ENCODE assay signal across 19 cellular contexts in the genomic region with DNA sequence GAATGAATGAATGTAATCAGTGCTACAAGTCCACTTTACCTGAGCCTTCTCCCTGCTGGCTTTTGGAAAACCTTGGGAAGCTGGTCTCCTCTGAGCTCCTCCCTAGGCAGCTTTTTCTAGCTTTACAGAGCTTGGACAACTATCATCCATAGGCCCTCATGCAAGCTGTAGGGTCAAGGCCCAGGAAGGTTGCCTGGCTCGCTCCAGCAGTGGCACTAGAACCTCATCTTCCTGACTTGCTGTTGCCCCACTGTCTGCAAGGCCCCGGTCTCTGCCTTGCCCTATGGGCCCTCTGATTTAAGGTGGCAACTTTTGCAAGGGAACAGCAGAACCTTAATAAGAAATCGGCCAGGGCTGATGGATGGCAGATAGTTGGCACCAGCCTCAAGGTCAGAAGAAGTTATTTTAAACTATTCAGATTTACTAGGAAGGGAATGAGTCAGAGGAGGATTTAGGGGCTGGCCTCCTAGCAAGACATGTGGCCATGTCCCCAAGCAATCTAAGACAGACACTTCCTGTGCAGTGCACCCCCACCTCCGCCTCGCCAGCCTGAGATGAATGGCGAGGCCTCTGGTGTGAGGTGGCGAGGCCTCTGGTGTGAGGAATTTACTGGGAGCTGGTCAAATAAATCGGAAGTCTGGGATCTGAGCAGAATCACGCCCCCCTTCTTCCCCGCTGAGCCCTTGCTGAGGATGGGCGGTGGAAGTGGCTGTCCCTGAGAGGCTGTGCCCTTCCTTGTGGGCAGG.
DNase-seq lines count a peak whose midpoint lies in the region; ATAC-seq and TF ChIP-seq lines count a peak whose summit lies in the region.
"Had no signal": no experiment of that assay in that cellular context is flagged by ENCODE, and none has a peak within 500 bp of the region (broad histone marks: within the 10 kb centered on the region; RNA-seq: fewer than 3 reads in every experiment).

No MANE protein-coding gene starts in this region.

- H3K27ac ChIP-seq in CD8-positive, alpha-beta memory T cell (ENCODE audit: low read depth, low read length) = no peak overlapping the region
- H3K27ac ChIP-seq in CD4-positive, alpha-beta memory T cell (ENCODE audit: low read depth, low read length) = no peak overlapping the region
- H3K27ac ChIP-seq: hepatocyte, stomach, vagina had no signal

- H3K36me3 Mint-ChIP-seq in WTC11 = no peaks in the 10 kb centered on the region
- H3K36me3 Mint-ChIP-seq in CD8-positive, alpha-beta memory T cell = no peaks in the 10 kb centered on the region
- H3K36me3 Mint-ChIP-seq in CD4-positive, alpha-beta memory T cell = no peaks in the 10 kb centered on the region
- H3K36me3 Mint-ChIP-seq: activated CD8-positive, alpha-beta memory T cell treated with anti-CD3 and anti-CD28 coated beads, Interleukin-2, amount 10 ng/mL, durations not matched to agents 7 days and 5 days; CD8-positive, alpha-beta T cell had no signal

- CTCF ChIA-PET in WTC11 (lab: Charles Lee) = interaction anchor here (1.0 to 4.6 kb wide), 7 partner anchors 8 to 210 kb away, joined by 3 to 15 read pairs (median 3); no protein-coding TSS in a partner anchor
- CTCF ChIA-PET in CD8-positive, alpha-beta memory T cell (lab: Charles Lee) = no interaction called here
- CTCF ChIA-PET in CD4-positive, alpha-beta memory T cell (lab: Charles Lee; ENCODE audit: partially characterized antibody) = no interaction called here

- DNase-seq in left cardiac atrium (no peak), Right ventricle myocardium inferior (ENCODE audit: missing footprints) (no peak), WTC11 (ENCODE audit: low spot score) (no peak), islet precursor cell (peak; percentile 70), NCI-H2171 treated with DMSO at 0.1 percent for 48 hours (lab: John Stamatoyannopoulos, UW) (no peak)
- DNase-seq in CD8-positive, alpha-beta memory T cell = no peak
- no peak for DNase-seq in CD4-positive, alpha-beta memory T cell
- DNase-seq: activated CD4-positive, alpha-beta T cell treated with anti-CD3 and anti-CD28 coated beads for 1 hour; activated CD8-positive, alpha-beta memory T cell treated with anti-CD3 and anti-CD28 coated beads, Interleukin-2, amount 10 ng/mL, durations not matched to agents 7 days and 5 days; activated gamma-delta T cell treated with Interleukin-2 at 50 U/mL for 16 hours; CD8-positive, alpha-beta T cell; MM.1S; NCI-H1694 treated with DMSO at 0.1 percent for 48 hours; SHP77 treated with DMSO at 0.1 percent for 48 hours; stomach had no signal

- H3K4me3 ChIP-seq in CD8-positive, alpha-beta memory T cell (ENCODE audit: low read length) = no peak overlapping the region
- no peak overlapping the region for H3K4me3 ChIP-seq in CD4-positive, alpha-beta memory T cell (ENCODE audit: low read length in 2 of 2)
- H3K4me3 ChIP-seq: hepatocyte, stomach, vagina had no signal

- H3K27ac Mint-ChIP-seq in WTC11 = no peak overlapping the region
- H3K27ac Mint-ChIP-seq in CD8-positive, alpha-beta memory T cell = no peak overlapping the region
- no peak overlapping the region for H3K27ac Mint-ChIP-seq in CD4-positive, alpha-beta memory T cell
- H3K27ac Mint-ChIP-seq: activated CD8-positive, alpha-beta memory T cell treated with anti-CD3 and anti-CD28 coated beads, Interleukin-2, amount 10 ng/mL, durations not matched to agents 7 days and 5 days; CD8-positive, alpha-beta T cell had no signal

- POLR2A ChIA-PET in WTC11 (lab: Charles Lee) = no interaction called here
- POLR2A ChIA-PET in CD8-positive, alpha-beta memory T cell (lab: Charles Lee) = no interaction called here
- POLR2A ChIA-PET in CD4-positive, alpha-beta memory T cell (lab: Charles Lee; ENCODE audit: partially characterized antibody) = no interaction called here

- intact Hi-C loops in left cardiac atrium (cut with DNase I) (no loop called here), Right ventricle myocardium inferior (cut with DNase I) (no loop called here)
- intact Hi-C loops in CD4-positive, alpha-beta memory T cell (cut with micrococcal nuclease) = no loop called here

- no peaks in the 10 kb centered on the region; the same call in 1 of the 2 replicates for H3K27me3 Mint-ChIP-seq in WTC11 (ENCODE audit: low read depth)
- peaks cover 7 to 37% of the 10 kb centered on the region in 2 donors for H3K27me3 Mint-ChIP-seq in CD8-positive, alpha-beta memory T cell
- peaks cover 11 to 15% of the 10 kb centered on the region in 2 donors for H3K27me3 Mint-ChIP-seq in CD4-positive, alpha-beta memory T cell

- no peaks in the 10 kb centered on the region for H3K9me3 ChIP-seq in CD8-positive, alpha-beta memory T cell (ENCODE audit: low read length)
- H3K9me3 ChIP-seq in CD4-positive, alpha-beta memory T cell (ENCODE audit: control insufficient read depth in 1 of 2, low read length in 2 of 2) = no peaks in the 10 kb centered on the region
- H3K9me3 ChIP-seq: stomach, vagina had no signal

- peak; percentile 70 to 75 for ATAC-seq in left cardiac atrium
- ATAC-seq in Right ventricle myocardium inferior = no peak
- ATAC-seq in WTC11 = peak; percentile 42
- ATAC-seq in HG02938 (IDR thresholded peaks at IDR 0.05; ENCODE audit: unreplicated experiment) = no peak
- ATAC-seq: activated CD8-positive, alpha-beta memory T cell treated with anti-CD3 and anti-CD28 coated beads, Interleukin-2, amount 10 ng/mL, durations not matched to agents 7 days and 5 days; CD8-positive, alpha-beta T cell; HCT116 had no signal

- no peak overlapping the region for H3K4me3 Mint-ChIP-seq in WTC11
- no peak overlapping the region for H3K4me3 Mint-ChIP-seq in CD8-positive, alpha-beta memory T cell
- no peak overlapping the region for H3K4me3 Mint-ChIP-seq in CD4-positive, alpha-beta memory T cell
- H3K4me3 Mint-ChIP-seq: activated CD8-positive, alpha-beta memory T cell treated with anti-CD3 and anti-CD28 coated beads, Interleukin-2, amount 10 ng/mL, durations not matched to agents 7 days and 5 days; CD8-positive, alpha-beta T cell had no signal

- no peaks in the 10 kb centered on the region for H3K4me1 ChIP-seq in CD8-positive, alpha-beta memory T cell (ENCODE audit: insufficient read depth, low read length)
- H3K4me1 ChIP-seq in CD4-positive, alpha-beta memory T cell (ENCODE audit: insufficient read depth, low read length) = no peaks in the 10 kb centered on the region
- H3K4me1 ChIP-seq: vagina had no signal

- TF ChIP-seq CTCF in WTC11 (IDR thresholded peaks at IDR 0.05) = no peak

- H3K4me1 Mint-ChIP-seq in WTC11 = peaks cover 43% of the 10 kb centered on the region
- no peaks in the 10 kb centered on the region for H3K4me1 Mint-ChIP-seq in CD8-positive, alpha-beta memory T cell
- H3K4me1 Mint-ChIP-seq in CD4-positive, alpha-beta memory T cell = no peaks in the 10 kb centered on the region
- H3K4me1 Mint-ChIP-seq: activated CD8-positive, alpha-beta memory T cell treated with anti-CD3 and anti-CD28 coated beads, Interleukin-2, amount 10 ng/mL, durations not matched to agents 7 days and 5 days had no signal

- H3K36me3 ChIP-seq in CD8-positive, alpha-beta memory T cell (ENCODE audit: insufficient read depth, low read length) = no peaks in the 10 kb centered on the region
- H3K36me3 ChIP-seq in CD4-positive, alpha-beta memory T cell (ENCODE audit: insufficient read depth, low read length) = no peaks in the 10 kb centered on the region
- H3K36me3 ChIP-seq: stomach, vagina had no signal

- no peaks in the 10 kb centered on the region for H3K27me3 ChIP-seq in CD8-positive, alpha-beta memory T cell (ENCODE audit: insufficient read depth, low read length, poor library complexity, severe bottlenecking)
- H3K27me3 ChIP-seq in CD4-positive, alpha-beta memory T cell (ENCODE audit: insufficient read depth, low read length) = peaks cover 7% of the 10 kb centered on the region
- H3K27me3 ChIP-seq: hepatocyte, stomach, vagina had no signal

- no peaks in the 10 kb centered on the region for H3K9me3 Mint-ChIP-seq in WTC11
- H3K9me3 Mint-ChIP-seq in CD8-positive, alpha-beta memory T cell = no peaks in the 10 kb centered on the region
- H3K9me3 Mint-ChIP-seq in CD4-positive, alpha-beta memory T cell = peaks cover 0 to 2% (median 0%) of the 10 kb centered on the region in 8 donors
- H3K9me3 Mint-ChIP-seq: CD8-positive, alpha-beta T cell had no signal

TF ChIP-seq in WTC11, 78 proteins besides CTCF, POLR2A, EP300 and RAD21 (continues in another document):
- TF ChIP-seq, protein P1, sequence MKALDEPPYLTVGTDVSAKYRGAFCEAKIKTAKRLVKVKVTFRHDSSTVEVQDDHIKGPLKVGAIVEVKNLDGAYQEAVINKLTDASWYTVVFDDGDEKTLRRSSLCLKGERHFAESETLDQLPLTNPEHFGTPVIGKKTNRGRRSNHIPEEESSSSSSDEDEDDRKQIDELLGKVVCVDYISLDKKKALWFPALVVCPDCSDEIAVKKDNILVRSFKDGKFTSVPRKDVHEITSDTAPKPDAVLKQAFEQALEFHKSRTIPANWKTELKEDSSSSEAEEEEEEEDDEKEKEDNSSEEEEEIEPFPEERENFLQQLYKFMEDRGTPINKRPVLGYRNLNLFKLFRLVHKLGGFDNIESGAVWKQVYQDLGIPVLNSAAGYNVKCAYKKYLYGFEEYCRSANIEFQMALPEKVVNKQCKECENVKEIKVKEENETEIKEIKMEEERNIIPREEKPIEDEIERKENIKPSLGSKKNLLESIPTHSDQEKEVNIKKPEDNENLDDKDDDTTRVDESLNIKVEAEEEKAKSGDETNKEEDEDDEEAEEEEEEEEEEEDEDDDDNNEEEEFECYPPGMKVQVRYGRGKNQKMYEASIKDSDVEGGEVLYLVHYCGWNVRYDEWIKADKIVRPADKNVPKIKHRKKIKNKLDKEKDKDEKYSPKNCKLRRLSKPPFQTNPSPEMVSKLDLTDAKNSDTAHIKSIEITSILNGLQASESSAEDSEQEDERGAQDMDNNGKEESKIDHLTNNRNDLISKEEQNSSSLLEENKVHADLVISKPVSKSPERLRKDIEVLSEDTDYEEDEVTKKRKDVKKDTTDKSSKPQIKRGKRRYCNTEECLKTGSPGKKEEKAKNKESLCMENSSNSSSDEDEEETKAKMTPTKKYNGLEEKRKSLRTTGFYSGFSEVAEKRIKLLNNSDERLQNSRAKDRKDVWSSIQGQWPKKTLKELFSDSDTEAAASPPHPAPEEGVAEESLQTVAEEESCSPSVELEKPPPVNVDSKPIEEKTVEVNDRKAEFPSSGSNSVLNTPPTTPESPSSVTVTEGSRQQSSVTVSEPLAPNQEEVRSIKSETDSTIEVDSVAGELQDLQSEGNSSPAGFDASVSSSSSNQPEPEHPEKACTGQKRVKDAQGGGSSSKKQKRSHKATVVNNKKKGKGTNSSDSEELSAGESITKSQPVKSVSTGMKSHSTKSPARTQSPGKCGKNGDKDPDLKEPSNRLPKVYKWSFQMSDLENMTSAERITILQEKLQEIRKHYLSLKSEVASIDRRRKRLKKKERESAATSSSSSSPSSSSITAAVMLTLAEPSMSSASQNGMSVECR (CRISPR knock-in tag; IDR thresholded peaks at IDR 0.05; ENCODE audit: borderline replicate concordance) = no peak

Comparison
In these comparisons a context has a peak if more than half of its experiments do, and no peak if none do; other contexts are left out.
1. ATAC-seq: peak in left cardiac atrium (2 of 2) and WTC11 (single experiment); none in Right ventricle myocardium inferior (single experiment) and HG02938 (single experiment).